In the genomic region with DNA sequence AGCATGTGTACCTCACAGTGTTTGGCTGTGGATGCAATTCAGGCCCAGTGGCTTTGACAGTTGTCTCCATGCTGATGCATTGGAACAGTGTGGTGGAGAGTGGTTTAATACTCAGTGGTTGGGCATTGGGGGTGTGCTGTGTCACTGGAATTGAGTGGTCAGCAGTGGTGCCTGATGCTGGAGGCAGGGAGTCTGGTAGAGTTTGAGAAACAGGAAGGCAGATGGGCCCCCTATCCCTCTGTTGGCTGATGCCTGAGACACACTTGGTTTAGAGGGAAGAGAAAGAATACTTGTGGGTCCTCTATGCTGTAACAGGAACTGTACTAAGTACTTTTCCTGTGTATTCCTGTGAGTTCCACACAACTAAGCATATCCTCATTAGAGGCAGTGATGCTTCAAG, we compare ENCODE assay signal across 1 cellular context.
TF ChIP-seq lines count a peak whose summit lies in the region.

No MANE protein-coding gene starts in this region.

TF ChIP-seq in WTC11, 78 proteins besides CTCF, POLR2A, EP300 and RAD21 (continued from another document):
- TF ChIP-seq, protein P1, sequence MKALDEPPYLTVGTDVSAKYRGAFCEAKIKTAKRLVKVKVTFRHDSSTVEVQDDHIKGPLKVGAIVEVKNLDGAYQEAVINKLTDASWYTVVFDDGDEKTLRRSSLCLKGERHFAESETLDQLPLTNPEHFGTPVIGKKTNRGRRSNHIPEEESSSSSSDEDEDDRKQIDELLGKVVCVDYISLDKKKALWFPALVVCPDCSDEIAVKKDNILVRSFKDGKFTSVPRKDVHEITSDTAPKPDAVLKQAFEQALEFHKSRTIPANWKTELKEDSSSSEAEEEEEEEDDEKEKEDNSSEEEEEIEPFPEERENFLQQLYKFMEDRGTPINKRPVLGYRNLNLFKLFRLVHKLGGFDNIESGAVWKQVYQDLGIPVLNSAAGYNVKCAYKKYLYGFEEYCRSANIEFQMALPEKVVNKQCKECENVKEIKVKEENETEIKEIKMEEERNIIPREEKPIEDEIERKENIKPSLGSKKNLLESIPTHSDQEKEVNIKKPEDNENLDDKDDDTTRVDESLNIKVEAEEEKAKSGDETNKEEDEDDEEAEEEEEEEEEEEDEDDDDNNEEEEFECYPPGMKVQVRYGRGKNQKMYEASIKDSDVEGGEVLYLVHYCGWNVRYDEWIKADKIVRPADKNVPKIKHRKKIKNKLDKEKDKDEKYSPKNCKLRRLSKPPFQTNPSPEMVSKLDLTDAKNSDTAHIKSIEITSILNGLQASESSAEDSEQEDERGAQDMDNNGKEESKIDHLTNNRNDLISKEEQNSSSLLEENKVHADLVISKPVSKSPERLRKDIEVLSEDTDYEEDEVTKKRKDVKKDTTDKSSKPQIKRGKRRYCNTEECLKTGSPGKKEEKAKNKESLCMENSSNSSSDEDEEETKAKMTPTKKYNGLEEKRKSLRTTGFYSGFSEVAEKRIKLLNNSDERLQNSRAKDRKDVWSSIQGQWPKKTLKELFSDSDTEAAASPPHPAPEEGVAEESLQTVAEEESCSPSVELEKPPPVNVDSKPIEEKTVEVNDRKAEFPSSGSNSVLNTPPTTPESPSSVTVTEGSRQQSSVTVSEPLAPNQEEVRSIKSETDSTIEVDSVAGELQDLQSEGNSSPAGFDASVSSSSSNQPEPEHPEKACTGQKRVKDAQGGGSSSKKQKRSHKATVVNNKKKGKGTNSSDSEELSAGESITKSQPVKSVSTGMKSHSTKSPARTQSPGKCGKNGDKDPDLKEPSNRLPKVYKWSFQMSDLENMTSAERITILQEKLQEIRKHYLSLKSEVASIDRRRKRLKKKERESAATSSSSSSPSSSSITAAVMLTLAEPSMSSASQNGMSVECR (CRISPR knock-in tag; IDR thresholded peaks at IDR 0.05; ENCODE audit: borderline replicate concordance) = no peak
